In genomic region chr21:17612023-17612564, GRCh38 we compare ENCODE assay signal across 8 cellular contexts. TPM values are rescaled to one million over a fixed set of nuclear protein-coding genes. Genes with fewer than 3 reads are reported as not detected.
A peak's percentile ranks its signal among the peaks of the same experiment; 100 is the strongest.
DNase-seq lines count a peak whose midpoint lies in the region; ATAC-seq and TF ChIP-seq lines count a peak whose summit lies in the region.

No MANE protein-coding gene starts in this region.

- peak overlapping the region; percentile 61 for H3K9ac ChIP-seq in neural progenitor cell

- DNase-seq in Daoy (ENCODE audit: low read depth) (peak; percentile 69), M059J (ENCODE audit: low read depth) (peak; percentile 60), foreskin fibroblast (peak in 1 of 2 donors; percentile 60), neural progenitor cell (ENCODE audit: low spot score) (no peak), type B pancreatic cell (ENCODE audit: extremely low spot score, unreplicated experiment) (no peak), SK-N-DZ (ENCODE audit: low spot score) (no peak)
- DNase-seq in activated T-cell treated with anti-CD3 and anti-CD28 coated beads, Interleukin-2, amount 50 U/mL, for 4 hours, result peak; percentile 5

- peaks cover 11% of the 10 kb centered on the region for H3K4me1 ChIP-seq in neural progenitor cell

- no peaks in the 10 kb centered on the region for H3K27me3 Mint-ChIP-seq in activated T-cell treated with anti-CD3 and anti-CD28 coated beads, Interleukin-2, amount 50 U/mL, for 4 hours (ENCODE audit: low read depth)
- H3K27me3 Mint-ChIP-seq in neural progenitor cell (ENCODE audit: insufficient read depth, low read depth) (peaks cover 5% of the 10 kb centered on the region), type B pancreatic cell (no peaks in the 10 kb centered on the region)

- peaks cover 20% of the 10 kb centered on the region for H3K27me3 ChIP-seq in neural progenitor cell

- H3K4me3 Mint-ChIP-seq in activated T-cell treated with anti-CD3 and anti-CD28 coated beads, Interleukin-2, amount 50 U/mL, for 4 hours, result peak overlapping the region; percentile 86
- H3K4me3 Mint-ChIP-seq in neural progenitor cell (peak overlapping the region; percentile 96), type B pancreatic cell (peak overlapping the region; percentile 95)

- peaks cover 30% of the 10 kb centered on the region for H3K4me1 Mint-ChIP-seq in activated T-cell treated with anti-CD3 and anti-CD28 coated beads, Interleukin-2, amount 50 U/mL, for 4 hours (ENCODE audit: low read depth)
- peaks cover 19% of the 10 kb centered on the region for H3K4me1 Mint-ChIP-seq in neural progenitor cell
- peaks cover 17% of the 10 kb centered on the region for H3K4me1 Mint-ChIP-seq in type B pancreatic cell (ENCODE audit: unreplicated experiment)

- H3K79me2 ChIP-seq in neural progenitor cell (ENCODE audit: low read depth), result peaks cover 52% of the 10 kb centered on the region

- peaks cover 8% of the 10 kb centered on the region for H4K20me1 ChIP-seq in neural progenitor cell (ENCODE audit: low read depth)

- H3K9me3 Mint-ChIP-seq in activated T-cell treated with anti-CD3 and anti-CD28 coated beads, Interleukin-2, amount 50 U/mL, for 4 hours, result no peaks in the 10 kb centered on the region
- H3K9me3 Mint-ChIP-seq in neural progenitor cell (no peaks in the 10 kb centered on the region), type B pancreatic cell (no peaks in the 10 kb centered on the region)

- H3K4me3 ChIP-seq in foreskin fibroblast (ENCODE audit: low read depth in 1 of 2, low read length in 2 of 2), result peak overlapping the region; percentile 80 to 81
- peak overlapping the region; percentile 91 for H3K4me3 ChIP-seq in neural progenitor cell

- peak overlapping the region; percentile 97 for H2AFZ ChIP-seq in neural progenitor cell (replicated peaks)

- peak overlapping the region; percentile 99 for H3K27ac Mint-ChIP-seq in neural progenitor cell
- H3K27ac Mint-ChIP-seq in type B pancreatic cell, result peak overlapping the region; percentile 96

- peak; percentile 5 for ATAC-seq in GM21737 (IDR thresholded peaks at IDR 0.05; ENCODE audit: unreplicated experiment)
- ATAC-seq in activated T-cell treated with anti-CD3 and anti-CD28 coated beads, Interleukin-2, amount 50 U/mL, for 4 hours, result peak; percentile 4 to 8

- H3K27ac ChIP-seq in neural progenitor cell, result no peak overlapping the region

- peaks cover 10% of the 10 kb centered on the region for H3F3A ChIP-seq in neural progenitor cell (ENCODE audit: low read depth)

- peaks cover 4% of the 10 kb centered on the region for H3K36me3 ChIP-seq in neural progenitor cell

- TF ChIP-seq CTCF in foreskin fibroblast (IDR thresholded peaks at IDR 0.05; ENCODE audit: low read depth, low read length) (no peak), neural progenitor cell (IDR thresholded peaks at IDR 0.05) (no peak), type B pancreatic cell (conservative IDR thresholded peaks at IDR 0.05) (no peak)

- H3K4me2 ChIP-seq in neural progenitor cell, result peak overlapping the region; percentile 88

- H3K36me3 Mint-ChIP-seq in activated T-cell treated with anti-CD3 and anti-CD28 coated beads, Interleukin-2, amount 50 U/mL, for 4 hours (ENCODE audit: insufficient read depth), result peaks cover 13% of the 10 kb centered on the region
- H3K36me3 Mint-ChIP-seq in neural progenitor cell (peaks cover 23% of the 10 kb centered on the region), type B pancreatic cell (peaks cover 26% of the 10 kb centered on the region)

- H3K9me3 ChIP-seq in neural progenitor cell (ENCODE audit: low read depth), result no peaks in the 10 kb centered on the region

RNA-seq across cellular contexts. Expression of gene BTG3, which starts 0.6 kb away (rescaled TPM):
- 58.0 and 67.3 TPM in 2 replicates for total RNA-seq in Daoy (2014; rRNA removed; shearing (Covaris generic))
- 99.2 and 135 TPM in 2 replicates for total RNA-seq in M059J (2014; rRNA removed; shearing (Covaris generic))
- 10 to 100 TPM; 32.8 to 38.8 (median 33.0) TPM for total RNA-seq in activated T-cell treated with anti-CD3 and anti-CD28 coated beads, Interleukin-2, amount 50 U/mL, for 4 hours
- total RNA-seq in neural progenitor cell (ENCODE audit: low replicate concordance) (39.2 and 44.7 TPM in 2 replicates), type B pancreatic cell (ENCODE audit: low replicate concordance) (37.5 and 47.9 TPM in 2 replicates)
- 38.0 and 57.2 TPM in 2 replicates for polyA plus RNA-seq in SK-N-DZ (2014; cell fraction: cytosol; rRNA removed)
- polyA plus RNA-seq in SK-N-DZ (2014; cell fraction: nucleus; rRNA removed), result 29.3 and 40.6 TPM in 2 replicates

Comparison
In these comparisons a context has a peak if more than half of its experiments do, and no peak if none do; other contexts are left out.
1. DNase-seq: peak in Daoy (single experiment), M059J (single experiment) and activated T-cell treated with anti-CD3 and anti-CD28 coated beads, Interleukin-2, amount 50 U/mL, for 4 hours (single experiment); none in neural progenitor cell (single experiment), type B pancreatic cell (single experiment) and SK-N-DZ (single experiment).
2. Peak in every context shown above with its lines, with median percentiles within 50 percentile points of each other: H3K4me3 Mint-ChIP-seq.